In the genomic region with DNA sequence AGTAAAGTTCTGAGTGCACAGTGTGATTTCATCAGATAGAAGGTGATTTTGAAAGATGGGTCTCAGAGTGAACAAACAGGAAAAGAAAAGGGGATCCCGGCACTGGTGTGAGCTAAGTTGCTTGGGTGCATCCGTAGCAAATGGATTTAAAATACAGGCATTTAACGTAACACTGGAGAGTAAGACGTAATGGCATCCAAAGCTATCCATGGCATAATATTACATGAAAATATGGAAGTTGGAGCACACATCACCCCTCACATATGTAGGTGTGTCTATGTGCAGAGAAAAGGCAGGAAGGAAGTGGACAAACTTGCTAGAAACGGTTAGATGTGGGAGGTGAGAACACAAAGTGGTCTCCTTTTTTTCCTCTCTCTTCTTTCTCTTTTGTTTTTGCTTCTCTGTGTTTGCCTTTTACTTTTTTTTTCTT, we compare ENCODE assay signal across 9 cellular contexts. TPM values are rescaled to one million over a fixed set of nuclear protein-coding genes. Genes with fewer than 3 reads are reported as not detected.
DNase-seq lines count a peak whose midpoint lies in the region; ATAC-seq and TF ChIP-seq lines count a peak whose summit lies in the region.
"Had no signal": no experiment of that assay in that cellular context is flagged by ENCODE, and none has a peak within 500 bp of the region (broad histone marks: within the 10 kb centered on the region; RNA-seq: fewer than 3 reads in every experiment).

No MANE protein-coding gene starts in this region.

- intact Hi-C loops in Caco-2 (cut with micrococcal nuclease; ENCODE audit: unreplicated experiment) = no loop called here

- 60% methylated on average over 5 of the region's 5 CpGs for WGBS in upper lobe of left lung, 2 donors

- ATAC-seq in HG02798 (IDR thresholded peaks at IDR 0.05; ENCODE audit: poor library complexity, unreplicated experiment) (peak; percentile 70), upper lobe of left lung (ENCODE audit: low FRiP score in 2 of 2) (no peak)
- peak; percentile 34 for ATAC-seq in stimulated activated memory B cell treated with anti-CD40 and anti-IgM and Interleukin-4, amounts not matched to agents 10 μg/mL and 1 μg/mL and 100 μg/mL, for 72 hours

- H3K36me3 ChIP-seq in Caco-2 (ENCODE audit: control insufficient read depth, insufficient read depth, low read length) = no peaks in the 10 kb centered on the region
- no peaks in the 10 kb centered on the region for H3K36me3 ChIP-seq in upper lobe of left lung

- peak overlapping the region; percentile 93 for H3K27ac Mint-ChIP-seq in activated CD4-positive, alpha-beta T cell treated with anti-CD3 and anti-CD28 coated beads, Interleukin-2, amount 10 ng/mL, durations not matched to agents 7 days and 5 days
- H3K27ac Mint-ChIP-seq in T-helper 2 cell treated with Interferon-gamma antibody and Interleukin-4, amounts not matched to agents 5 μg/mL and 100 μg/mL, for 36 hours = peak overlapping the region; percentile 95
- peak overlapping the region; percentile 34 for H3K27ac Mint-ChIP-seq in stimulated activated memory B cell treated with anti-CD40 and anti-IgM and Interleukin-4, amounts not matched to agents 10 μg/mL and 1 μg/mL and 100 μg/mL, for 72 hours
- no peak overlapping the region for H3K27ac Mint-ChIP-seq in Caco-2 (ENCODE audit: unreplicated experiment)

- H3K27me3 ChIP-seq in Caco-2 (replicated peaks; ENCODE audit: control insufficient read depth, insufficient read depth, low read length) (no peaks in the 10 kb centered on the region), upper lobe of left lung (no peaks in the 10 kb centered on the region)

- H3K4me1 ChIP-seq in Caco-2 = 0 out of 2 replicates have a peak, but pooled peaks cover 3% of the 10 kb centered on the region
- H3K4me1 ChIP-seq in upper lobe of left lung = peaks cover 0 to 7% (median 4%) of the 10 kb centered on the region in 4 donors

- peak overlapping the region in 2 of 4 donors; percentile 72 to 81 for H3K27ac ChIP-seq in upper lobe of left lung

- TF ChIP-seq POLR2A in upper lobe of left lung (IDR thresholded peaks at IDR 0.05) = no peak

- H3K36me3 Mint-ChIP-seq in activated CD4-positive, alpha-beta T cell treated with anti-CD3 and anti-CD28 coated beads, Interleukin-2, amount 10 ng/mL, durations not matched to agents 7 days and 5 days (ENCODE audit: low read depth) = peaks cover 2% of the 10 kb centered on the region
- no peaks in the 10 kb centered on the region for H3K36me3 Mint-ChIP-seq in T-helper 2 cell treated with Interferon-gamma antibody and Interleukin-4, amounts not matched to agents 5 μg/mL and 100 μg/mL, for 36 hours (ENCODE audit: low read depth)
- H3K36me3 Mint-ChIP-seq in stimulated activated memory B cell treated with anti-CD40 and anti-IgM and Interleukin-4, amounts not matched to agents 10 μg/mL and 1 μg/mL and 100 μg/mL, for 72 hours = no peaks in the 10 kb centered on the region
- no peaks in the 10 kb centered on the region for H3K36me3 Mint-ChIP-seq in Caco-2 (ENCODE audit: insufficient read depth, unreplicated experiment)

- TF ChIP-seq EP300 in upper lobe of left lung (IDR thresholded peaks at IDR 0.05) = no peak

- peak; percentile 57 for DNase-seq in activated CD4-positive, alpha-beta T cell treated with anti-CD3 and anti-CD28 coated beads, Interleukin-2, amount 10 ng/mL, durations not matched to agents 7 days and 5 days
- DNase-seq in activated CD4-positive, alpha-beta T cell treated with anti-CD3 and anti-CD28 coated beads for 4 hours = no peak
- DNase-seq in T-helper 2 cell treated with Interferon-gamma antibody and Interleukin-4, amounts not matched to agents 5 μg/mL and 100 μg/mL, for 36 hours (ENCODE audit: low spot score) = peak; percentile 54
- no peak for DNase-seq in Caco-2
- no peak for DNase-seq in upper lobe of left lung
- no peak for DNase-seq in globus pallidus (ENCODE audit: low spot score)
- DNase-seq: NCI-H1694 treated with DMSO at 0.1 percent for 48 hours had no signal

- H3K9me3 ChIP-seq in Caco-2 (no peaks in the 10 kb centered on the region), upper lobe of left lung (no peaks in the 10 kb centered on the region)

- CTCF ChIA-PET in activated CD4-positive, alpha-beta T cell treated with anti-CD3 and anti-CD28 coated beads, Interleukin-2, amount 10 ng/mL, durations not matched to agents 7 days and 5 days (lab: Charles Lee) = interaction anchor here (0.9 to 5.1 kb wide), 6 partner anchors 12 to 106 kb away, joined by 3 to 25 read pairs (median 6); no protein-coding TSS in a partner anchor
- CTCF ChIA-PET in Caco-2 (lab: Charles Lee) = no interaction called here

- no peaks in the 10 kb centered on the region for H3K9me3 Mint-ChIP-seq in activated CD4-positive, alpha-beta T cell treated with anti-CD3 and anti-CD28 coated beads, Interleukin-2, amount 10 ng/mL, durations not matched to agents 7 days and 5 days
- H3K9me3 Mint-ChIP-seq in T-helper 2 cell treated with Interferon-gamma antibody and Interleukin-4, amounts not matched to agents 5 μg/mL and 100 μg/mL, for 36 hours = no peaks in the 10 kb centered on the region
- H3K9me3 Mint-ChIP-seq in stimulated activated memory B cell treated with anti-CD40 and anti-IgM and Interleukin-4, amounts not matched to agents 10 μg/mL and 1 μg/mL and 100 μg/mL, for 72 hours = no peaks in the 10 kb centered on the region
- H3K9me3 Mint-ChIP-seq in Caco-2 (ENCODE audit: unreplicated experiment) = no peaks in the 10 kb centered on the region

- TF ChIP-seq CTCF in Caco-2 (IDR thresholded peaks at IDR 0.05; ENCODE audit: insufficient read depth in 1 of 2, low read depth in 1 of 2, low read length in 1 of 2, severe bottlenecking in 1 of 2, unreplicated experiment in 1 of 2) (no peak), upper lobe of left lung (IDR thresholded peaks at IDR 0.05) (no peak)

- peak overlapping the region; percentile 41 for H3K4me3 Mint-ChIP-seq in activated CD4-positive, alpha-beta T cell treated with anti-CD3 and anti-CD28 coated beads, Interleukin-2, amount 10 ng/mL, durations not matched to agents 7 days and 5 days
- peak overlapping the region; percentile 77 for H3K4me3 Mint-ChIP-seq in T-helper 2 cell treated with Interferon-gamma antibody and Interleukin-4, amounts not matched to agents 5 μg/mL and 100 μg/mL, for 36 hours
- H3K4me3 Mint-ChIP-seq in stimulated activated memory B cell treated with anti-CD40 and anti-IgM and Interleukin-4, amounts not matched to agents 10 μg/mL and 1 μg/mL and 100 μg/mL, for 72 hours = no peak overlapping the region
- H3K4me3 Mint-ChIP-seq in Caco-2 (ENCODE audit: unreplicated experiment) = no peak overlapping the region

- H3K4me3 ChIP-seq in Caco-2 (ENCODE audit: low read depth, low read length) (no peak overlapping the region), upper lobe of left lung (no peak overlapping the region)

- no peaks in the 10 kb centered on the region for H3K27me3 Mint-ChIP-seq in activated CD4-positive, alpha-beta T cell treated with anti-CD3 and anti-CD28 coated beads, Interleukin-2, amount 10 ng/mL, durations not matched to agents 7 days and 5 days
- no peaks in the 10 kb centered on the region for H3K27me3 Mint-ChIP-seq in T-helper 2 cell treated with Interferon-gamma antibody and Interleukin-4, amounts not matched to agents 5 μg/mL and 100 μg/mL, for 36 hours (ENCODE audit: low read depth)
- H3K27me3 Mint-ChIP-seq in stimulated activated memory B cell treated with anti-CD40 and anti-IgM and Interleukin-4, amounts not matched to agents 10 μg/mL and 1 μg/mL and 100 μg/mL, for 72 hours = no peaks in the 10 kb centered on the region
- no peaks in the 10 kb centered on the region for H3K27me3 Mint-ChIP-seq in Caco-2 (ENCODE audit: insufficient read depth, unreplicated experiment)

- POLR2A ChIA-PET in activated CD4-positive, alpha-beta T cell treated with anti-CD3 and anti-CD28 coated beads, Interleukin-2, amount 10 ng/mL, durations not matched to agents 7 days and 5 days (lab: Charles Lee) = no interaction called here
- POLR2A ChIA-PET in Caco-2 (lab: Charles Lee) = no interaction called here

- BruUV-seq in Caco-2 (replicated peaks; lab: Mats Ljungman, UMichigan) = no TSS peak

- H3K4me1 Mint-ChIP-seq in activated CD4-positive, alpha-beta T cell treated with anti-CD3 and anti-CD28 coated beads, Interleukin-2, amount 10 ng/mL, durations not matched to agents 7 days and 5 days = peaks cover 89% of the 10 kb centered on the region
- peaks cover 78% of the 10 kb centered on the region for H3K4me1 Mint-ChIP-seq in T-helper 2 cell treated with Interferon-gamma antibody and Interleukin-4, amounts not matched to agents 5 μg/mL and 100 μg/mL, for 36 hours (ENCODE audit: low read depth)
- peaks cover 48% of the 10 kb centered on the region for H3K4me1 Mint-ChIP-seq in stimulated activated memory B cell treated with anti-CD40 and anti-IgM and Interleukin-4, amounts not matched to agents 10 μg/mL and 1 μg/mL and 100 μg/mL, for 72 hours
- H3K4me1 Mint-ChIP-seq in Caco-2 (ENCODE audit: low read depth, unreplicated experiment) = no peaks in the 10 kb centered on the region

RNA-seq across cellular contexts. Expression of a gene that starts 38.2 kb away (rescaled TPM):
- total RNA-seq in activated CD4-positive, alpha-beta T cell treated with anti-CD3 and anti-CD28 coated beads, Interleukin-2, amount 10 ng/mL, durations not matched to agents 7 days and 5 days = 100 to 1,000 TPM; 334 to 336 TPM
- total RNA-seq in Caco-2 (2022) (16.0 and 17.1 TPM in 2 replicates), upper lobe of left lung (10 to 100 TPM; 24.6 to 61.3 (median 41.8) TPM)

Comparison
In these comparisons a context has a peak if more than half of its experiments do, and no peak if none do; other contexts are left out.
1. DNase-seq: peak in activated CD4-positive, alpha-beta T cell treated with anti-CD3 and anti-CD28 coated beads, Interleukin-2, amount 10 ng/mL, durations not matched to agents 7 days and 5 days (single experiment) and T-helper 2 cell treated with Interferon-gamma antibody and Interleukin-4, amounts not matched to agents 5 μg/mL and 100 μg/mL, for 36 hours (single experiment); none in activated CD4-positive, alpha-beta T cell treated with anti-CD3 and anti-CD28 coated beads for 4 hours (0 of 2), Caco-2 (0 of 2), upper lobe of left lung (0 of 2) and globus pallidus (single experiment).
2. H3K4me3 Mint-ChIP-seq: peak in activated CD4-positive, alpha-beta T cell treated with anti-CD3 and anti-CD28 coated beads, Interleukin-2, amount 10 ng/mL, durations not matched to agents 7 days and 5 days (single experiment) and T-helper 2 cell treated with Interferon-gamma antibody and Interleukin-4, amounts not matched to agents 5 μg/mL and 100 μg/mL, for 36 hours (single experiment); none in stimulated activated memory B cell treated with anti-CD40 and anti-IgM and Interleukin-4, amounts not matched to agents 10 μg/mL and 1 μg/mL and 100 μg/mL, for 72 hours (single experiment) and Caco-2 (single experiment).
3. ATAC-seq: peak in HG02798 (single experiment) and stimulated activated memory B cell treated with anti-CD40 and anti-IgM and Interleukin-4, amounts not matched to agents 10 μg/mL and 1 μg/mL and 100 μg/mL, for 72 hours (single experiment); none in upper lobe of left lung (0 of 2).
4. RNA of a gene that starts 38.2 kb away (total RNA-seq): 334 to 336 TPM in activated CD4-positive, alpha-beta T cell treated with anti-CD3 and anti-CD28 coated beads, Interleukin-2, amount 10 ng/mL, durations not matched to agents 7 days and 5 days; 24.6 to 61.3 TPM in upper lobe of left lung and 16.0 to 17.1 TPM in Caco-2; every median in the first group is over 4 times any median in the second.